Comparison of ENCODE assay signal across 1 cellular context in genomic region chr3:45870099-45870498, GRCh38.
TF ChIP-seq lines count a peak whose summit lies in the region.

No MANE protein-coding gene starts in this region.

TF ChIP-seq in GM12878, 131 proteins besides CTCF, POLR2A, EP300 and RAD21 (continues in another document):
- TF ChIP-seq NR2C2 (IDR thresholded peaks at IDR 0.05; ENCODE audit: borderline replicate concordance, control insufficient read depth, insufficient read length, low read depth) (no peak), IKZF1 (conservative IDR thresholded peaks at IDR 0.05) (peak; percentile 27; the same call in 1 of the 2 replicates), RUNX3 (IDR thresholded peaks at IDR 0.05; ENCODE audit: low read length) (peak; percentile 85), POU2F2 (IDR thresholded peaks at IDR 0.05; ENCODE audit: borderline replicate concordance, low read depth, low read length) (no peak), MEF2A (IDR thresholded peaks at IDR 0.05; ENCODE audit: insufficient read depth, low read depth, low read length) (no peak), IRF3 (IDR thresholded peaks at IDR 0.05) (no peak), ATF2 (IDR thresholded peaks at IDR 0.05; ENCODE audit: low read length) (no peak), SIX5 (IDR thresholded peaks at IDR 0.05; ENCODE audit: low read depth, low read length, severe bottlenecking) (no peak), BHLHE40 (IDR thresholded peaks at IDR 0.05; ENCODE audit: borderline replicate concordance in 1 of 2, low read depth in 2 of 2, low read length in 1 of 2) (peak; percentile 69 to 84; a peak in 3 of 4 replicates), BCL11A (IDR thresholded peaks at IDR 0.05; ENCODE audit: low read depth, low read length) (peak; percentile 32; the same call in 1 of the 2 replicates), FOXK2 (IDR thresholded peaks at IDR 0.05) (no peak), NBN (IDR thresholded peaks at IDR 0.05) (no peak), WRNIP1 (IDR thresholded peaks at IDR 0.05; ENCODE audit: borderline replicate concordance, low read depth, low read length) (no peak), PML (IDR thresholded peaks at IDR 0.05; ENCODE audit: low read length) (no peak), BCLAF1 (IDR thresholded peaks at IDR 0.05) (no peak), ESRRA (IDR thresholded peaks at IDR 0.05; ENCODE audit: low read length) (no peak), JUNB (IDR thresholded peaks at IDR 0.05) (no peak), CHD1 (IDR thresholded peaks at IDR 0.05; ENCODE audit: low read depth, low read length) (no peak), TBL1XR1 (IDR thresholded peaks at IDR 0.05; ENCODE audit: low read depth, low read length) (no peak), CUX1 (IDR thresholded peaks at IDR 0.05; ENCODE audit: insufficient replicate concordance, low read depth, low read length) (no peak), ZNF687 (IDR thresholded peaks at IDR 0.05) (0 out of 2 replicates have a peak, but pooled peaks have one; percentile 50), HDAC2 (IDR thresholded peaks at IDR 0.05) (no peak), DPF2 (IDR thresholded peaks at IDR 0.05) (0 out of 2 replicates have a peak, but pooled peaks have one; percentile 22), HCFC1 (IDR thresholded peaks at IDR 0.05; ENCODE audit: low read length) (no peak), TCF12 (IDR thresholded peaks at IDR 0.05; ENCODE audit: low read depth, low read length) (peak; percentile 69), CEBPB (IDR thresholded peaks at IDR 0.05; ENCODE audit: borderline replicate concordance in 1 of 2, low read depth in 2 of 2, low read length in 2 of 2) (no peak), ZNF24 (IDR thresholded peaks at IDR 0.05) (no peak), EZH2 (IDR thresholded peaks at IDR 0.05; ENCODE audit: borderline replicate concordance, control insufficient read depth, low read depth, low read length) (no peak), RBBP5 (conservative IDR thresholded peaks at IDR 0.05) (no peak), PAX8 (IDR thresholded peaks at IDR 0.05) (no peak), CBFB (IDR thresholded peaks at IDR 0.05; ENCODE audit: low read depth) (0 out of 2 replicates have a peak, but pooled peaks have one; percentile 42), PAX5 (IDR thresholded peaks at IDR 0.05; ENCODE audit: borderline replicate concordance, low read depth, low read length) (no peak), USF2 (IDR thresholded peaks at IDR 0.05; ENCODE audit: borderline replicate concordance, low read depth, low read length) (no peak), SUZ12 (IDR thresholded peaks at IDR 0.05; ENCODE audit: unreplicated experiment) (no peak), MXI1 (IDR thresholded peaks at IDR 0.05; ENCODE audit: low read depth, low read length) (no peak), NFIC (IDR thresholded peaks at IDR 0.05; ENCODE audit: low read depth, low read length) (0 out of 2 replicates have a peak, but pooled peaks have one; percentile 31), POLR2AphosphoS2 (IDR thresholded peaks at IDR 0.05; ENCODE audit: low read depth, low read length) (no peak), BRCA1 (IDR thresholded peaks at IDR 0.05; ENCODE audit: low read depth, low read length) (no peak), CREB1 (IDR thresholded peaks at IDR 0.05; ENCODE audit: low read depth) (no peak), NR2C1 (IDR thresholded peaks at IDR 0.05) (no peak), TAF1 (IDR thresholded peaks at IDR 0.05; ENCODE audit: borderline replicate concordance, low read depth, low read length) (no peak), RELB (IDR thresholded peaks at IDR 0.05; ENCODE audit: low read depth) (no peak), SRF (IDR thresholded peaks at IDR 0.05; ENCODE audit: low read depth in 2 of 2, low read length in 2 of 2) (no peak), RAD51 (IDR thresholded peaks at IDR 0.05) (no peak), HDGF (IDR thresholded peaks at IDR 0.05) (0 out of 2 replicates have a peak, but pooled peaks have one; percentile 31), MTA2 (IDR thresholded peaks at IDR 0.05; ENCODE audit: low read depth) (peak; percentile 22; the same call in 1 of the 2 replicates), SMAD5 (IDR thresholded peaks at IDR 0.05; ENCODE audit: low read depth) (no peak), TCF3 (IDR thresholded peaks at IDR 0.05; ENCODE audit: borderline replicate concordance, insufficient read depth, low read depth, low read length) (0 out of 2 replicates have a peak, but pooled peaks have one; percentile 37), CREM (IDR thresholded peaks at IDR 0.05; ENCODE audit: low read depth) (no peak), EED (IDR thresholded peaks at IDR 0.05; ENCODE audit: low read depth) (peak; percentile 59), IKZF2 (IDR thresholded peaks at IDR 0.05) (peak in 1 of 2 experiments; percentile 41; a peak in 1 of 4 replicates)
